In the genomic region with DNA sequence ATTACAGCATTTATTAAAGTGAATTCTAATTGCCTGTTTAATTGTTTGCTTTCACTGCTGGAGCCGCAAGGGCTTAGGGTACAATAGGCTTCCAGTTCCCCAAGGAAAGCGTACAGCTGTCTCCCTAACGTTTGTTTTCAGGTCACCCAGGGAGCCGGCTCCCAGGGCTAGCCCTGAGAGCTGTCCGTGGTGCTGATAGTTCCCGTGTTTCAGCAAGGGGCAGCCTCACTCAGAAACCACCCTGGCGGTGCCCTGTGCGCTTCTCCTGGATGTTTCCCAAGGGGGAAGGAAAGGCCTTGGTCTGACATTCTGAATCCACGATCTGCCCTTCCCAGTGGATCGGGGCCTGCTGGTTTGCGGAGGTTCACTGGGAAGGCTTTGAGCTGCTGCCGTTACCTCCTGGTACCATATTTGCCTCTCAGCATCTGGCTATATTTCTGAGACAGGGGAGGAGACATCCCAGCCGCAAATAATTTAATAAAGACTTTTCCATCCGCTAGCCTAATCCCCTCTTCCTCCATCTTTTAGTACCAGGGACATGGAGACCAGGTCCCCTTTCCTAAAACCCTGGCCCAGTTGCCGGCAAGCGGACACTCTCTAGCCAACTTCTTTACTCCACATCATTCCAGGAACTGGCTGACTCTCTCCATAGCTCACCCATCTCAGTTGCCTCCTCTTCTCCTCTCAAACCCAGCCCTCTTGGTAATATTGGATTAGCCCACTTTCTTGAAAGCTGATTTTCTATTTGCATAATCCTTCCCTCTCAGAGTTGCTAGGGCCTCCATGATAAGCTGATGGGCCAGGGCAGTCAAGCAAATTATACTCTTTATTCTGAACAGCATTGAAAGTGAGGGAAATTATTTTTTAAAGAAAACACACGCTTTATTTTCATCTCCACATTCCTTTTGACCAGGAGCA, we compare ENCODE assay signal across 8 cellular contexts.
DNase-seq lines count a peak whose midpoint lies in the region; ATAC-seq and TF ChIP-seq lines count a peak whose summit lies in the region.

No MANE protein-coding gene starts in this region.

- DNase-seq in NCI-H2107 treated with DMSO at 0.1 percent for 48 hours (lab: John Stamatoyannopoulos, UW; ENCODE audit: unreplicated experiment) (peak; percentile 8), NCI-H2107 (lab: John Stamatoyannopoulos, UW) (no peak), NCI-H82 (lab: John Stamatoyannopoulos, UW) (peak; percentile 97), mammary epithelial cell (peak; percentile 3), neural progenitor cell (ENCODE audit: low spot score) (peak; percentile 96), T-helper 9 cell (no peak)

- peaks cover under 1% of the 10 kb centered on the region for H3K4me1 Mint-ChIP-seq in neural progenitor cell

- no peak overlapping the region for H3K27ac Mint-ChIP-seq in neural progenitor cell

- TF ChIP-seq CTCF in mammary epithelial cell (conservative IDR thresholded peaks at IDR 0.05 in 1 of 2, IDR thresholded peaks at IDR 0.05 in 1 of 2; ENCODE audit: extremely low read depth in 1 of 2, insufficient read depth in 1 of 2, low read depth in 1 of 2, low read length in 2 of 2) (no peak), neural progenitor cell (IDR thresholded peaks at IDR 0.05) (peak; percentile 17)

- no peak overlapping the region for H3K4me3 ChIP-seq in mammary epithelial cell (replicated peaks in 1 of 3; ENCODE audit: insufficient read depth in 1 of 3, low read depth in 2 of 3, low read length in 3 of 3)
- no peak overlapping the region for H3K4me3 ChIP-seq in neural progenitor cell

- intact Hi-C loops in mammary epithelial cell (cut with micrococcal nuclease), result no loop called here

- in situ Hi-C loops in mammary epithelial cell (cut with MboI; ENCODE audit: low sequenced_read_pairs in 2 of 2), result no loop called here

- H3K9ac ChIP-seq in mammary epithelial cell (ENCODE audit: insufficient read depth, low read length), result no peak overlapping the region
- no peak overlapping the region for H3K9ac ChIP-seq in neural progenitor cell

- WGBS in mammary epithelial cell (ENCODE audit: low coverage, missing lambda C conversion rate), result 42% methylated on average over 11 of the region's 17 CpGs

- H3K79me2 ChIP-seq in mammary epithelial cell (ENCODE audit: insufficient read depth, low read length), result no peaks in the 10 kb centered on the region
- H3K79me2 ChIP-seq in neural progenitor cell (ENCODE audit: low read depth), result no peaks in the 10 kb centered on the region

- ATAC-seq in GM18511 (IDR thresholded peaks at IDR 0.05; ENCODE audit: unreplicated experiment) (no peak), HG03196 (IDR thresholded peaks at IDR 0.05; ENCODE audit: unreplicated experiment) (no peak)

- peaks cover 5% of the 10 kb centered on the region for H3K27me3 Mint-ChIP-seq in neural progenitor cell (ENCODE audit: insufficient read depth, low read depth)

- CTCF ChIA-PET in mammary epithelial cell (lab: Charles Lee; ENCODE audit: low non-redundant PET), result no interaction called here

- H3K4me1 ChIP-seq in mammary epithelial cell (ENCODE audit: insufficient read depth, low read length), result no peaks in the 10 kb centered on the region
- H3K4me1 ChIP-seq in neural progenitor cell, result peaks cover 8% of the 10 kb centered on the region

- peak overlapping the region; percentile 24 for H3K4me3 Mint-ChIP-seq in neural progenitor cell

- no TSS peak for BruUV-seq in mammary epithelial cell (replicated peaks; lab: Mats Ljungman, UMichigan)

- H3K27me3 ChIP-seq in mammary epithelial cell (ENCODE audit: insufficient read depth, low read length), result no peaks in the 10 kb centered on the region
- H3K27me3 ChIP-seq in neural progenitor cell, result no peaks in the 10 kb centered on the region

- peaks cover 5% of the 10 kb centered on the region for H3F3A ChIP-seq in neural progenitor cell (ENCODE audit: low read depth)

- H3K27ac ChIP-seq in mammary epithelial cell (ENCODE audit: insufficient read depth, low read depth, low read length) (no peak overlapping the region), neural progenitor cell (no peak overlapping the region)

- no peaks in the 10 kb centered on the region for H3K36me3 Mint-ChIP-seq in neural progenitor cell

- no peaks in the 10 kb centered on the region for H4K20me1 ChIP-seq in mammary epithelial cell (ENCODE audit: insufficient read depth, low read length)
- H4K20me1 ChIP-seq in neural progenitor cell (ENCODE audit: low read depth), result peaks cover 31% of the 10 kb centered on the region

- H3K36me3 ChIP-seq in mammary epithelial cell (ENCODE audit: insufficient read depth, low read length) (no peaks in the 10 kb centered on the region), neural progenitor cell (no peaks in the 10 kb centered on the region)

- H3K9me3 ChIP-seq in mammary epithelial cell (replicated peaks; ENCODE audit: insufficient read depth, low read length) (peaks cover 2% of the 10 kb centered on the region), neural progenitor cell (ENCODE audit: low read depth) (no peaks in the 10 kb centered on the region)

- H3K9me3 Mint-ChIP-seq in neural progenitor cell, result no peaks in the 10 kb centered on the region

- dilution Hi-C loops in mammary epithelial cell (cut with HindIII; ENCODE audit: low sequenced_read_pairs), result loop anchor here (5.0 kb wide), 1 partner anchor 51 kb away; no protein-coding TSS in a partner anchor

- no peak overlapping the region for H2AFZ ChIP-seq in mammary epithelial cell (ENCODE audit: low read depth, low read length)
- no peak overlapping the region for H2AFZ ChIP-seq in neural progenitor cell (replicated peaks)

- H3K4me2 ChIP-seq in mammary epithelial cell (ENCODE audit: insufficient read depth, low read depth, low read length) (no peak overlapping the region), neural progenitor cell (peak overlapping the region; percentile 41)

Comparison
In these comparisons a context has a peak if more than half of its experiments do, and no peak if none do; other contexts are left out.
1. DNase-seq: peak in NCI-H2107 treated with DMSO at 0.1 percent for 48 hours (single experiment), NCI-H82 (single experiment), mammary epithelial cell (single experiment) and neural progenitor cell (single experiment); none in NCI-H2107 (single experiment) and T-helper 9 cell (single experiment).